8 cellular contexts compared by ENCODE assay signal in genomic region chr1:214427871-214428277, GRCh38.
DNase-seq lines count a peak whose midpoint lies in the region; ATAC-seq and TF ChIP-seq lines count a peak whose summit lies in the region.

No MANE protein-coding gene starts in this region.

- H3K36me3 ChIP-seq in WERI-Rb-1: no peaks in the 10 kb centered on the region

- H3K9me3 Mint-ChIP-seq in activated CD8-positive, alpha-beta T cell treated with anti-CD3 and anti-CD28 coated beads, Interleukin-2, amount 10 ng/mL, durations not matched to agents 7 days and 5 days (ENCODE audit: insufficient read depth): peaks cover 8% of the 10 kb centered on the region

- H3K4me3 ChIP-seq in fibroblast of pulmonary artery (replicated peaks; ENCODE audit: low read depth, low read length): no peak overlapping the region
- H3K4me3 ChIP-seq in WERI-Rb-1 (ENCODE audit: low read depth, low read length): no peak overlapping the region

- peak overlapping the region; percentile 56 for H3K4me3 Mint-ChIP-seq in activated CD8-positive, alpha-beta T cell treated with anti-CD3 and anti-CD28 coated beads, Interleukin-2, amount 10 ng/mL, durations not matched to agents 7 days and 5 days

- peaks cover under 1% of the 10 kb centered on the region for H3K27me3 Mint-ChIP-seq in activated CD8-positive, alpha-beta T cell treated with anti-CD3 and anti-CD28 coated beads, Interleukin-2, amount 10 ng/mL, durations not matched to agents 7 days and 5 days (ENCODE audit: low read depth)

- CTCF ChIA-PET in activated CD8-positive, alpha-beta T cell treated with anti-CD3 and anti-CD28 coated beads, Interleukin-2, amount 10 ng/mL, durations not matched to agents 7 days and 5 days (lab: Charles Lee): interaction anchor here (0.6 to 1.5 kb wide), 8 partner anchors 11 to 96 kb away, joined by 3 to 10 read pairs (median 4); no protein-coding TSS in a partner anchor

- ATAC-seq in GM18505 (IDR thresholded peaks at IDR 0.05; ENCODE audit: unreplicated experiment) (peak; percentile 98), HG02759 (IDR thresholded peaks at IDR 0.05; ENCODE audit: unreplicated experiment) (peak; percentile 96)
- ATAC-seq in activated CD8-positive, alpha-beta T cell treated with anti-CD3 and anti-CD28 coated beads, Interleukin-2, amount 10 ng/mL, durations not matched to agents 7 days and 5 days: peak; percentile 99

- H3K9me3 ChIP-seq in WERI-Rb-1 (ENCODE audit: severe bottlenecking): no peaks in the 10 kb centered on the region

- H3K4me1 Mint-ChIP-seq in activated CD8-positive, alpha-beta T cell treated with anti-CD3 and anti-CD28 coated beads, Interleukin-2, amount 10 ng/mL, durations not matched to agents 7 days and 5 days (ENCODE audit: low read depth): peaks cover 33% of the 10 kb centered on the region

- H3K36me3 Mint-ChIP-seq in activated CD8-positive, alpha-beta T cell treated with anti-CD3 and anti-CD28 coated beads, Interleukin-2, amount 10 ng/mL, durations not matched to agents 7 days and 5 days (ENCODE audit: low read depth): peaks cover 14% of the 10 kb centered on the region

- peak overlapping the region; percentile 96 for H3K27ac Mint-ChIP-seq in activated CD8-positive, alpha-beta T cell treated with anti-CD3 and anti-CD28 coated beads, Interleukin-2, amount 10 ng/mL, durations not matched to agents 7 days and 5 days

- no peaks in the 10 kb centered on the region for H3K27me3 ChIP-seq in WERI-Rb-1 (ENCODE audit: insufficient read depth, low read depth, severe bottlenecking)

- TF ChIP-seq CTCF in fibroblast of pulmonary artery (IDR thresholded peaks at IDR 0.05; ENCODE audit: low read length, missing control alignments): no peak
- no peak for TF ChIP-seq CTCF in WERI-Rb-1 (IDR thresholded peaks at IDR 0.05; ENCODE audit: low read depth, low read length)

- no peak for TF ChIP-seq POLR2A in GM18505 (IDR thresholded peaks at IDR 0.05; ENCODE audit: borderline replicate concordance, extremely low read depth, insufficient read depth, insufficient read length)

- POLR2A ChIA-PET in activated CD8-positive, alpha-beta T cell treated with anti-CD3 and anti-CD28 coated beads, Interleukin-2, amount 10 ng/mL, durations not matched to agents 7 days and 5 days (lab: Charles Lee): interaction anchor here (1.0 to 1.5 kb wide), 6 partner anchors 10 to 175 kb away, joined by 3 to 15 read pairs (median 4); partner anchors contain the start of gene CENPF

- DNase-seq in NCI-H2107 treated with DMSO at 0.1 percent for 48 hours (lab: John Stamatoyannopoulos, UW; ENCODE audit: unreplicated experiment) (peak; percentile 78), fibroblast of pulmonary artery (ENCODE audit: low read depth) (peak; percentile 81), WERI-Rb-1 (no peak), NCI-H446 (lab: John Stamatoyannopoulos, UW) (no peak)
- peak; percentile 90 for DNase-seq in activated CD8-positive, alpha-beta T cell treated with anti-CD3 and anti-CD28 coated beads, Interleukin-2, amount 10 ng/mL, durations not matched to agents 7 days and 5 days
- DNase-seq in stimulated activated CD4-positive, alpha-beta T cell treated with anti-CD3 and anti-CD28 coated beads, TNF-alpha, amount 100 ng/mL, for 4 hours (ENCODE audit: low read depth in 3 of 3): peak in 2 of 3 experiments; percentile 1 to 19

- H3K27ac ChIP-seq in WERI-Rb-1: no peak overlapping the region

Comparison
In these comparisons a context has a peak if more than half of its experiments do, and no peak if none do; other contexts are left out.
1. DNase-seq: peak in NCI-H2107 treated with DMSO at 0.1 percent for 48 hours (single experiment), activated CD8-positive, alpha-beta T cell treated with anti-CD3 and anti-CD28 coated beads, Interleukin-2, amount 10 ng/mL, durations not matched to agents 7 days and 5 days (single experiment), fibroblast of pulmonary artery (single experiment) and stimulated activated CD4-positive, alpha-beta T cell treated with anti-CD3 and anti-CD28 coated beads, TNF-alpha, amount 100 ng/mL, for 4 hours (2 of 3); none in WERI-Rb-1 (single experiment) and NCI-H446 (0 of 2).
2. Peak in every context shown above with its lines, with median percentiles within 50 percentile points of each other: ATAC-seq.